ENCODE assay signal across 1 cellular context in genomic region chr2:221289389-221289788, GRCh38.
TF ChIP-seq lines count a peak whose summit lies in the region.

No MANE protein-coding gene starts in this region.

TF ChIP-seq in GM12878, 131 proteins besides CTCF, POLR2A, EP300 and RAD21 (continued from another document):
- no peak for TF ChIP-seq SPI1 (IDR thresholded peaks at IDR 0.05; ENCODE audit: borderline replicate concordance, insufficient read depth, low read depth, low read length)
- TF ChIP-seq, protein P1, sequence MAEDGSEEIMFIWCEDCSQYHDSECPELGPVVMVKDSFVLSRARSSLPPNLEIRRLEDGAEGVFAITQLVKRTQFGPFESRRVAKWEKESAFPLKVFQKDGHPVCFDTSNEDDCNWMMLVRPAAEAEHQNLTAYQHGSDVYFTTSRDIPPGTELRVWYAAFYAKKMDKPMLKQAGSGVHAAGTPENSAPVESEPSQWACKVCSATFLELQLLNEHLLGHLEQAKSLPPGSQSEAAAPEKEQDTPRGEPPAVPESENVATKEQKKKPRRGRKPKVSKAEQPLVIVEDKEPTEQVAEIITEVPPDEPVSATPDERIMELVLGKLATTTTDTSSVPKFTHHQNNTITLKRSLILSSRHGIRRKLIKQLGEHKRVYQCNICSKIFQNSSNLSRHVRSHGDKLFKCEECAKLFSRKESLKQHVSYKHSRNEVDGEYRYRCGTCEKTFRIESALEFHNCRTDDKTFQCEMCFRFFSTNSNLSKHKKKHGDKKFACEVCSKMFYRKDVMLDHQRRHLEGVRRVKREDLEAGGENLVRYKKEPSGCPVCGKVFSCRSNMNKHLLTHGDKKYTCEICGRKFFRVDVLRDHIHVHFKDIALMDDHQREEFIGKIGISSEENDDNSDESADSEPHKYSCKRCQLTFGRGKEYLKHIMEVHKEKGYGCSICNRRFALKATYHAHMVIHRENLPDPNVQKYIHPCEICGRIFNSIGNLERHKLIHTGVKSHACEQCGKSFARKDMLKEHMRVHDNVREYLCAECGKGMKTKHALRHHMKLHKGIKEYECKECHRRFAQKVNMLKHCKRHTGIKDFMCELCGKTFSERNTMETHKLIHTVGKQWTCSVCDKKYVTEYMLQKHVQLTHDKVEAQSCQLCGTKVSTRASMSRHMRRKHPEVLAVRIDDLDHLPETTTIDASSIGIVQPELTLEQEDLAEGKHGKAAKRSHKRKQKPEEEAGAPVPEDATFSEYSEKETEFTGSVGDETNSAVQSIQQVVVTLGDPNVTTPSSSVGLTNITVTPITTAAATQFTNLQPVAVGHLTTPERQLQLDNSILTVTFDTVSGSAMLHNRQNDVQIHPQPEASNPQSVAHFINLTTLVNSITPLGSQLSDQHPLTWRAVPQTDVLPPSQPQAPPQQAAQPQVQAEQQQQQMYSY (CRISPR knock-in tag; IDR thresholded peaks at IDR 0.05) = no peak
- no peak for TF ChIP-seq FOXM1 (IDR thresholded peaks at IDR 0.05; ENCODE audit: low read depth, low read length)
- 0 out of 2 replicates have a peak, but pooled peaks have one; percentile 24 for TF ChIP-seq IKZF1 (conservative IDR thresholded peaks at IDR 0.05)
